ENCODE assay signal across 17 cellular contexts in genomic region chr15:95624100-95624499, GRCh38.
DNase-seq lines count a peak whose midpoint lies in the region; ATAC-seq and TF ChIP-seq lines count a peak whose summit lies in the region.
"Had no signal": no experiment of that assay in that cellular context is flagged by ENCODE, and none has a peak within 500 bp of the region (broad histone marks: within the 10 kb centered on the region; RNA-seq: fewer than 3 reads in every experiment).

No MANE protein-coding gene starts in this region.

- TF ChIP-seq POLR2A in gastrocnemius medialis (IDR thresholded peaks at IDR 0.05), result no peak

- peaks cover 0 to 12% of the 10 kb centered on the region in 2 donors for H3K9me3 ChIP-seq in ascending aorta
- H3K9me3 ChIP-seq in heart right ventricle, result peaks cover 0 to 21% (median 6%) of the 10 kb centered on the region in 11 donors
- H3K9me3 ChIP-seq in gastrocnemius medialis, result no peaks in the 10 kb centered on the region
- H3K9me3 ChIP-seq: Peyer's patch had no signal

- in situ Hi-C loops in gastrocnemius medialis (cut with MboI; ENCODE audit: low sequenced_read_pairs in 4 of 4), result no loop called here

- intact Hi-C loops in ascending aorta (cut with DNase I), result loop anchor here (10.0 kb wide), 1 partner anchor 949 kb away; no protein-coding TSS in a partner anchor
- intact Hi-C loops in heart right ventricle (cut with DNase I), result loop anchor here in 2 of 10 donors (10.0 kb wide), 2 partner anchors 221 to 701 kb away; no protein-coding TSS in a partner anchor
- intact Hi-C loops in gastrocnemius medialis (cut with DNase I; ENCODE audit: low total_unique reads), result no loop called here

- no peak overlapping the region for H3K4me3 ChIP-seq in ascending aorta
- H3K4me3 ChIP-seq in heart right ventricle, result no peak overlapping the region
- H3K4me3 ChIP-seq in gastrocnemius medialis, result no peak overlapping the region
- H3K4me3 ChIP-seq: Peyer's patch had no signal

- 40 to 53% methylated on average over 1 of the region's 1 CpG for WGBS in heart right ventricle, 2 donors

- H3K36me3 ChIP-seq in ascending aorta, result no peaks in the 10 kb centered on the region
- no peaks in the 10 kb centered on the region for H3K36me3 ChIP-seq in heart right ventricle
- H3K36me3 ChIP-seq in gastrocnemius medialis, result no peaks in the 10 kb centered on the region
- H3K36me3 ChIP-seq: Peyer's patch had no signal

- ATAC-seq in heart right ventricle (peak in 6 of 8 donors; percentile 48 to 77 (median 68)), gastrocnemius medialis (peak in 1 of 2 donors; percentile 50)

- no peaks in the 10 kb centered on the region for H3K27me3 ChIP-seq in ascending aorta
- H3K27me3 ChIP-seq in heart right ventricle, result no peaks in the 10 kb centered on the region
- H3K27me3 ChIP-seq in gastrocnemius medialis, result no peaks in the 10 kb centered on the region
- H3K27me3 ChIP-seq: Peyer's patch had no signal

- H3K4me1 ChIP-seq in ascending aorta (peaks cover 0 to 4% of the 10 kb centered on the region in 2 donors), heart right ventricle (peaks cover 0 to 11% (median 0%) of the 10 kb centered on the region in 9 donors), gastrocnemius medialis (peaks cover 0 to 8% of the 10 kb centered on the region in 2 donors)
- H3K4me1 ChIP-seq: Peyer's patch had no signal

- DNase-seq in ascending aorta (ENCODE audit: low spot score in 2 of 2) (no peak), heart right ventricle (no peak), gastrocnemius medialis (no peak), NCI-H2107 treated with DMSO at 0.1 percent for 48 hours (lab: John Stamatoyannopoulos, UW; ENCODE audit: unreplicated experiment) (no peak), cerebellar nuclear complex (lab: John Stamatoyannopoulos, UW) (no peak)
- DNase-seq in central memory CD4-positive, alpha-beta T cell, result no peak
- DNase-seq in activated naive CD4-positive, alpha-beta T cell treated with Interleukin-2 at 50 U/mL for 16 hours, result no peak
- DNase-seq: CD4-positive, CD25-positive, alpha-beta regulatory T cell; IMR-90; MV-4-11; NCI-H1105 treated with DMSO at 0.1 percent for 48 hours; NCI-H1694; NCI-H2081 treated with DMSO at 0.1 percent for 48 hours; NCI-H446; NCI-H526; Peyer's patch had no signal

- no peak for TF ChIP-seq CTCF in ascending aorta (IDR thresholded peaks at IDR 0.05)
- no peak for TF ChIP-seq CTCF in heart right ventricle (IDR thresholded peaks at IDR 0.05)
- TF ChIP-seq CTCF in gastrocnemius medialis (IDR thresholded peaks at IDR 0.05 in 4 of 5, conservative IDR thresholded peaks at IDR 0.05 in 1 of 5), result no peak

- H3K27ac ChIP-seq in ascending aorta, result peak overlapping the region; percentile 31 to 32
- H3K27ac ChIP-seq in heart right ventricle, result peak overlapping the region in 8 of 10 donors; percentile 3 to 62 (median 40)
- H3K27ac ChIP-seq in gastrocnemius medialis, result peak overlapping the region in 3 of 4 donors; percentile 48 to 57 (median 57)
- H3K27ac ChIP-seq: KMS-11, Peyer's patch had no signal
